In the genomic region with DNA sequence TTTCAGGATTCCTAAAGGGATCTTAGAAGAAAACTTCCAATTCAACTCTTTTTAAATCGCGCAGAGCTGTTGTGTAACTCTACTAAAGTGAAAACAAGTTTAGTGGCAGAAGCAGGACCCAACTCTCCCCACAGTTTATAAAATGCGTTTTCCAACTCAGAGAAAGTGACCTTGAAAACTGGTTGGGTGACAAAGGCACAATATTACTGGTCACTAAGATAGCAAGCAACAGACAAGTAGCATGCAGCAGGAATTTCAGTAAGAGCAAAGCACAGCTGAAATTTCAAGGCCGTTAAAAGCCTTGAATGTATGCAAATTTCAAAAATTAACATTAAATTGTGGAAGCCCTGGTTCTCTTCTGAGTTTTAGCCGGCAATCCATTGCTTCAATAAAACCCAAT, we compare ENCODE assay signal across 21 cellular contexts.
DNase-seq lines count a peak whose midpoint lies in the region; ATAC-seq and TF ChIP-seq lines count a peak whose summit lies in the region.
"Had no signal": no experiment of that assay in that cellular context is flagged by ENCODE, and none has a peak within 500 bp of the region (broad histone marks: within the 10 kb centered on the region; RNA-seq: fewer than 3 reads in every experiment).

No MANE protein-coding gene starts in this region.

- no peak overlapping the region for H3K4me2 ChIP-seq in mesendoderm (ENCODE audit: low read length)

- no peak overlapping the region for H2BK120ac ChIP-seq in mesendoderm (ENCODE audit: low read depth, low read length)

- no peak overlapping the region for H2BK5ac ChIP-seq in mesendoderm (ENCODE audit: low read length)

- H4K8ac ChIP-seq in mesendoderm (ENCODE audit: low read depth, low read length): no peak overlapping the region

- H2BK15ac ChIP-seq in mesendoderm (replicated peaks; ENCODE audit: low read depth): no peak overlapping the region

- H3K4me1 ChIP-seq in HAP-1 (peaks cover 71% of the 10 kb centered on the region), mesendoderm (ENCODE audit: control insufficient read depth, low read depth, low read length) (peaks cover 2% of the 10 kb centered on the region)

- no peak overlapping the region for H3K18ac ChIP-seq in mesendoderm (ENCODE audit: low read length)

- H3K27ac ChIP-seq in caudate nucleus (ENCODE audit: low read depth, low read length): peak overlapping the region; percentile 71
- no peak overlapping the region for H3K27ac ChIP-seq in mesendoderm (ENCODE audit: low read depth, low read length)
- no peak overlapping the region for H3K27ac ChIP-seq in RWPE1
- H3K27ac ChIP-seq: heart left ventricle, upper lobe of right lung had no signal

- CTCF ChIA-PET in RWPE1 (lab: Yijun Ruan, JAX): no interaction called here

- no peak for ATAC-seq in GM19455 (IDR thresholded peaks at IDR 0.05; ENCODE audit: unreplicated experiment)
- ATAC-seq: activated naive CD8-positive, alpha-beta T cell treated with anti-CD3 and anti-CD28 coated beads, Interleukin-2, amount 50 U/mL, for 24 hours; heart left ventricle; stimulated activated naive B cell treated with anti-CD40 and anti-IgM and Interleukin-4, amounts not matched to agents 10 μg/mL and 1 μg/mL and 100 μg/mL, for 72 hours; upper lobe of right lung had no signal

- H3K4me3 ChIP-seq in HAP-1 (no peak overlapping the region), mesendoderm (ENCODE audit: low read length) (no peak overlapping the region), H7 (ENCODE audit: insufficient read depth, low read depth, low read length) (no peak overlapping the region)
- H3K4me3 ChIP-seq: BLaER1 treated with 17β-estradiol and CSF1 and Interleukin-3, amounts not matched to agents 10 nM and 100 nM; heart left ventricle; upper lobe of right lung had no signal

- TF ChIP-seq CTCF in RWPE1 (conservative IDR thresholded peaks at IDR 0.05; ENCODE audit: low read depth): no peak

- H4K5ac ChIP-seq in mesendoderm (ENCODE audit: low read length): no peak overlapping the region

- POLR2A ChIA-PET in RWPE1 (lab: Yijun Ruan, JAX; ENCODE audit: low non-redundant PET): no interaction called here

- H3K4ac ChIP-seq in mesendoderm (ENCODE audit: low read depth, low read length): no peak overlapping the region

- H3K36me3 ChIP-seq in HAP-1 (replicated peaks) (no peaks in the 10 kb centered on the region), mesendoderm (ENCODE audit: control insufficient read depth, insufficient read depth, low read length) (no peaks in the 10 kb centered on the region), H7 (replicated peaks; ENCODE audit: control insufficient read depth, insufficient read depth, low read length) (no peaks in the 10 kb centered on the region)

- H3K23ac ChIP-seq in mesendoderm (ENCODE audit: low read length): no peak overlapping the region

- in situ Hi-C loops in HAP-1 (cut with MboI; ENCODE audit: low sequenced_read_pairs): no loop called here

- no peaks in the 10 kb centered on the region for H3K79me1 ChIP-seq in mesendoderm (ENCODE audit: low read length)

- H3K79me2 ChIP-seq in mesendoderm (ENCODE audit: control insufficient read depth, insufficient read depth, low read length): no peaks in the 10 kb centered on the region

- peak; percentile 42 to 88 for DNase-seq in HAP-1 (ENCODE audit: low spot score in 2 of 2)
- DNase-seq in NCI-H526 treated with DMSO at 0.1 percent for 48 hours (lab: John Stamatoyannopoulos, UW): peak; percentile 96
- DNase-seq in caudate nucleus (lab: John Stamatoyannopoulos, UW): no peak
- DNase-seq in mesendoderm: peak; percentile 60
- no peak for DNase-seq in H7
- DNase-seq in RWPE1 (ENCODE audit: low spot score): no peak
- no peak for DNase-seq in SW480 (ENCODE audit: low spot score)
- DNase-seq: activated CD4-positive, alpha-beta memory T cell treated with anti-CD3 and anti-CD28 coated beads, Interleukin-2, amount 10 ng/mL, durations not matched to agents 7 days and 5 days; activated CD4-positive, CD25-positive, alpha-beta regulatory T cell treated with anti-CD3 and anti-CD28 coated beads, Interleukin-2, amount 50 U/mL, for 72 hours; activated CD8-positive, alpha-beta memory T cell treated with anti-CD3 and anti-CD28 coated beads, Interleukin-2, amount 50 U/mL, for 4 hours; activated naive CD4-positive, alpha-beta T cell; activated naive CD8-positive, alpha-beta T cell treated with anti-CD3 and anti-CD28 coated beads, Interleukin-2, amount 50 U/mL, for 24 hours; Caco-2; HCEC 1CT; heart left ventricle; Right ventricle myocardium superior; stimulated activated naive B cell treated with anti-CD40 and anti-IgM and Interleukin-4, amounts not matched to agents 10 μg/mL and 1 μg/mL and 100 μg/mL, for 72 hours; T-helper 2 cell; upper lobe of right lung had no signal

- H3K56ac ChIP-seq in mesendoderm (ENCODE audit: low read length): no peak overlapping the region

- H3K27me3 ChIP-seq in HAP-1 (ENCODE audit: low read depth) (no peaks in the 10 kb centered on the region), mesendoderm (ENCODE audit: insufficient read depth, low read length, poor library complexity) (no peaks in the 10 kb centered on the region), H7 (ENCODE audit: control insufficient read depth, insufficient read depth, low read length) (peaks cover 1% of the 10 kb centered on the region; the same call in 1 of the 2 replicates)
- H3K27me3 ChIP-seq: BLaER1 treated with 17β-estradiol and CSF1 and Interleukin-3, amounts not matched to agents 10 nM and 100 nM; heart left ventricle; upper lobe of right lung had no signal

- H3K9me3 ChIP-seq in HAP-1: no peaks in the 10 kb centered on the region
- H3K9me3 ChIP-seq: BLaER1 treated with 17β-estradiol and CSF1 and Interleukin-3, amounts not matched to agents 10 nM and 100 nM; Caco-2; heart left ventricle; upper lobe of right lung had no signal

- no peak overlapping the region for H3K9ac ChIP-seq in mesendoderm (ENCODE audit: low read length)

- H2AK5ac ChIP-seq in mesendoderm (ENCODE audit: low read length): no peak overlapping the region

- no CpG with 5 or more reads among the region's 5 CpGs for WGBS in mesendoderm (ENCODE audit: extremely low coverage, insufficient coverage, low lambda C conversion rate)

Comparison
In these comparisons a context has a peak if more than half of its experiments do, and no peak if none do; other contexts are left out.
1. DNase-seq: peak in HAP-1 (2 of 2), NCI-H526 treated with DMSO at 0.1 percent for 48 hours (single experiment) and mesendoderm (single experiment); none in caudate nucleus (0 of 61), H7 (single experiment), RWPE1 (single experiment) and SW480 (single experiment).